ENCODE assay signal across 19 cellular contexts in genomic region chr5:118818604-118819003, GRCh38.
"Had no signal": no experiment of that assay in that cellular context is flagged by ENCODE, and none has a peak within 500 bp of the region (broad histone marks: within the 10 kb centered on the region; RNA-seq: fewer than 3 reads in every experiment).

No MANE protein-coding gene starts in this region.

- H3K4me1 ChIP-seq: breast epithelium, foreskin keratinocyte, left ventricle myocardium inferior, thyroid gland had no signal

- H3K9me3 ChIP-seq: neutrophil, thyroid gland had no signal

- H3K27ac ChIP-seq: breast epithelium, foreskin keratinocyte, left ventricle myocardium inferior, neutrophil, thyroid gland, VCaP had no signal

- H3K36me3 ChIP-seq: breast epithelium, left ventricle myocardium inferior, neutrophil, thyroid gland had no signal

- DNase-seq: activated CD4-positive, alpha-beta T cell treated with anti-CD3 and anti-CD28 coated beads, Interleukin-2, amount 50 U/mL, for 48 hours; activated CD8-positive, alpha-beta memory T cell treated with anti-CD3 and anti-CD28 coated beads, Interleukin-2, amount 10 ng/mL, durations not matched to agents 7 days and 5 days; activated naive CD4-positive, alpha-beta T cell treated with anti-CD3 and anti-CD28 coated beads for 36 hours; activated naive CD8-positive, alpha-beta T cell treated with anti-CD3 and anti-CD28 coated beads, Interleukin-2, amount 50 U/mL, for 24 hours; activated T-cell treated with anti-CD3 and anti-CD28 coated beads, Interleukin-2, amount 50 U/mL, for 1 hour; aorta; cerebellar nuclear complex; effector CD8-positive, alpha-beta T cell; foreskin keratinocyte; left ventricle myocardium inferior; naive B cell; posterior cingulate gyrus; retina; stimulated activated CD4-positive, alpha-beta T cell treated with anti-CD3 and anti-CD28 coated beads, Interleukin-12 subunit alpha, Interleukin-12 subunit beta, amount 100 ng/mL, for 4 hours; thyroid gland had no signal

- ATAC-seq: activated CD8-positive, alpha-beta memory T cell treated with anti-CD3 and anti-CD28 coated beads, Interleukin-2, amount 10 ng/mL, durations not matched to agents 7 days and 5 days; activated naive CD8-positive, alpha-beta T cell treated with anti-CD3 and anti-CD28 coated beads, Interleukin-2, amount 50 U/mL, for 24 hours; foreskin keratinocyte; stimulated activated memory B cell treated with anti-CD40 and anti-IgM and Interleukin-4, amounts not matched to agents 10 μg/mL and 1 μg/mL and 100 μg/mL, for 72 hours had no signal

- H3K4me3 ChIP-seq: breast epithelium, left ventricle myocardium inferior, thyroid gland had no signal

- H3K27me3 ChIP-seq: breast epithelium, foreskin keratinocyte, neutrophil, thyroid gland had no signal
